ENCODE assay signal across 2 cellular contexts in genomic region chr17:58364270-58364942, GRCh38.
TF ChIP-seq lines count a peak whose summit lies in the region.

No MANE protein-coding gene starts in this region.

TF ChIP-seq in K562, 482 proteins besides CTCF, POLR2A, EP300 and RAD21 (continued from another document):
- TF ChIP-seq MTA1 (IDR thresholded peaks at IDR 0.05; ENCODE audit: borderline replicate concordance) (peak; percentile 88), TRIM25 (IDR thresholded peaks at IDR 0.05; ENCODE audit: borderline replicate concordance) (no peak)

TF ChIP-seq in HepG2, 621 proteins besides CTCF, POLR2A, EP300 and RAD21 (continued from another document and continues in another):
- TF ChIP-seq ZNF687 (CRISPR knock-in tag; IDR thresholded peaks at IDR 0.05) = peak; percentile 98
- TF ChIP-seq ADNP (CRISPR knock-in tag; IDR thresholded peaks at IDR 0.05) = no peak
- TF ChIP-seq KDM4B (CRISPR knock-in tag; IDR thresholded peaks at IDR 0.05) = no peak
- no peak for TF ChIP-seq ETV6 (CRISPR knock-in tag; conservative IDR thresholded peaks at IDR 0.05)
- TF ChIP-seq FUBP1 (CRISPR knock-in tag; IDR thresholded peaks at IDR 0.05; ENCODE audit: borderline replicate concordance) = no peak
- TF ChIP-seq ZSCAN5A (CRISPR knock-in tag; IDR thresholded peaks at IDR 0.05; ENCODE audit: borderline replicate concordance) = 0 out of 2 replicates have a peak, but pooled peaks have one; percentile 72
- no peak for TF ChIP-seq ARNT (IDR thresholded peaks at IDR 0.05)
- no peak for TF ChIP-seq ZFP41 (CRISPR knock-in tag; IDR thresholded peaks at IDR 0.05; ENCODE audit: borderline replicate concordance)
- TF ChIP-seq RFX3 (CRISPR knock-in tag; IDR thresholded peaks at IDR 0.05) = no peak
- peak; percentile 65; the same call in 1 of the 2 replicates for TF ChIP-seq ZSCAN9 (CRISPR knock-in tag; IDR thresholded peaks at IDR 0.05; ENCODE audit: borderline replicate concordance)
- no peak for TF ChIP-seq ZNF737 (CRISPR knock-in tag; IDR thresholded peaks at IDR 0.05; ENCODE audit: borderline replicate concordance)
- peak; percentile 63 for TF ChIP-seq TEAD3 (CRISPR knock-in tag; optimal IDR thresholded peaks at IDR 0.05; ENCODE audit: borderline replicate concordance)
- no peak for TF ChIP-seq ZC3H13 (CRISPR knock-in tag; IDR thresholded peaks at IDR 0.05)
- TF ChIP-seq HDAC2 (CRISPR knock-in tag; IDR thresholded peaks at IDR 0.05) = peak; percentile 81
- peak; percentile 49; the same call in 1 of the 2 replicates for TF ChIP-seq IRF2 (CRISPR knock-in tag; IDR thresholded peaks at IDR 0.05)
- TF ChIP-seq ZBTB37 (CRISPR knock-in tag; IDR thresholded peaks at IDR 0.05) = no peak
- no peak; the same call in 1 of the 2 replicates for TF ChIP-seq NFIC (IDR thresholded peaks at IDR 0.05; ENCODE audit: low read length)
- peak in 1 of 2 experiments; percentile 29; a peak in 2 of 4 replicates for TF ChIP-seq NR2F1 (CRISPR knock-in tag; IDR thresholded peaks at IDR 0.05)
- TF ChIP-seq SNAPC5 (CRISPR knock-in tag; IDR thresholded peaks at IDR 0.05; ENCODE audit: borderline replicate concordance) = peak; percentile 76; the same call in 1 of the 2 replicates
- TF ChIP-seq KMT2A (CRISPR knock-in tag; IDR thresholded peaks at IDR 0.05) = peak; percentile 51; the same call in 1 of the 2 replicates
- TF ChIP-seq ZNF713 (CRISPR knock-in tag; IDR thresholded peaks at IDR 0.05) = no peak
- no peak for TF ChIP-seq GZF1 (CRISPR knock-in tag; IDR thresholded peaks at IDR 0.05)
- 0 out of 4 replicates have a peak, but pooled peaks of 1 of the 2 experiments have one; percentile 8 for TF ChIP-seq HMGXB4 (CRISPR knock-in tag; IDR thresholded peaks at IDR 0.05; ENCODE audit: borderline replicate concordance in 1 of 2, low read depth in 1 of 2)
- TF ChIP-seq E2F2 (CRISPR knock-in tag; IDR thresholded peaks at IDR 0.05; ENCODE audit: borderline replicate concordance) = no peak
- peak; percentile 67; the same call in 1 of the 2 replicates for TF ChIP-seq THAP9 (CRISPR knock-in tag; IDR thresholded peaks at IDR 0.05; ENCODE audit: borderline replicate concordance)
- TF ChIP-seq SAP130 (CRISPR knock-in tag; IDR thresholded peaks at IDR 0.05; ENCODE audit: low read depth) = peak; percentile 56
- TF ChIP-seq CBX1 (IDR thresholded peaks at IDR 0.05; ENCODE audit: low read depth) = peak; percentile 63
- no peak for TF ChIP-seq ELF3 (CRISPR knock-in tag; IDR thresholded peaks at IDR 0.05)
- no peak for TF ChIP-seq CBX2 (IDR thresholded peaks at IDR 0.05; ENCODE audit: low read depth, low read length)
- TF ChIP-seq CBX2 (CRISPR knock-in tag; IDR thresholded peaks at IDR 0.05; ENCODE audit: low read depth) = no peak
- TF ChIP-seq ZNF7 (CRISPR knock-in tag; IDR thresholded peaks at IDR 0.05) = 0 out of 2 replicates have a peak, but pooled peaks have one; percentile 6
- TF ChIP-seq CC2D1A (CRISPR knock-in tag; IDR thresholded peaks at IDR 0.05) = no peak
- TF ChIP-seq KDM5B (CRISPR knock-in tag; IDR thresholded peaks at IDR 0.05; ENCODE audit: borderline replicate concordance) = no peak; the same call in 1 of the 2 replicates
- TF ChIP-seq PRDM4 (CRISPR knock-in tag; IDR thresholded peaks at IDR 0.05; ENCODE audit: borderline replicate concordance) = no peak; the same call in 1 of the 2 replicates
- TF ChIP-seq U2AF1 (optimal IDR thresholded peaks at IDR 0.05; ENCODE audit: low read depth, low read length) = peak; percentile 28
- TF ChIP-seq SRSF1 (optimal IDR thresholded peaks at IDR 0.05; ENCODE audit: low read depth, low read length) = no peak
- TF ChIP-seq ZSCAN25 (CRISPR knock-in tag; IDR thresholded peaks at IDR 0.05) = peak; percentile 63
- no peak for TF ChIP-seq YY1 (IDR thresholded peaks at IDR 0.05; ENCODE audit: insufficient read depth, insufficient replicate concordance, low read depth, low read length)
- peak; percentile 45 for TF ChIP-seq ZNF772 (CRISPR knock-in tag; IDR thresholded peaks at IDR 0.05)
- TF ChIP-seq ZGPAT (CRISPR knock-in tag; IDR thresholded peaks at IDR 0.05) = no peak; the same call in none of the 2 replicates
- no peak for TF ChIP-seq REL (CRISPR knock-in tag; conservative IDR thresholded peaks at IDR 0.05)
- no peak for TF ChIP-seq HOXD1 (CRISPR knock-in tag; IDR thresholded peaks at IDR 0.05)
- TF ChIP-seq PHF8 (CRISPR knock-in tag; IDR thresholded peaks at IDR 0.05) = peak; percentile 53
- TF ChIP-seq PITX1 (CRISPR knock-in tag; IDR thresholded peaks at IDR 0.05) = peak; percentile 80
